In genomic region chr3:45985532-45986302, GRCh38 we compare ENCODE assay signal across 15 cellular contexts. TPM values are rescaled to one million over a fixed set of nuclear protein-coding genes. Genes with fewer than 3 reads are reported as not detected.
DNase-seq lines count a peak whose midpoint lies in the region; ATAC-seq and TF ChIP-seq lines count a peak whose summit lies in the region.
"Had no signal": no experiment of that assay in that cellular context is flagged by ENCODE, and none has a peak within 500 bp of the region (broad histone marks: within the 10 kb centered on the region; RNA-seq: fewer than 3 reads in every experiment).

No MANE protein-coding gene starts in this region.

- no peak overlapping the region for H4K91ac ChIP-seq in mesenchymal stem cell (ENCODE audit: low read length)

- TF ChIP-seq EP300 in transverse colon (IDR thresholded peaks at IDR 0.05; ENCODE audit: low read depth), result no peak

- H3K4me3 ChIP-seq in mesenchymal stem cell (ENCODE audit: insufficient read depth in 1 of 2, low read depth in 1 of 2, low read length in 2 of 2) (peak overlapping the region in 1 of 2 experiments; percentile 25), transverse colon (no peak overlapping the region)

- peak overlapping the region; percentile 75 for H3K9ac ChIP-seq in mesenchymal stem cell (ENCODE audit: low read length)

- no peak overlapping the region for H4K8ac ChIP-seq in mesenchymal stem cell (ENCODE audit: low read length)

- no peak for TF ChIP-seq POLR2A in transverse colon (IDR thresholded peaks at IDR 0.05)

- WGBS in mesenchymal stem cell, result 96% methylated on average over 13 of the region's 13 CpGs
- WGBS in transverse colon (ENCODE audit: low coverage in 1 of 2), 2 donors, result 56 to 69% methylated on average over 5 to 11 of the region's 13 CpGs

- H2BK12ac ChIP-seq in mesenchymal stem cell (ENCODE audit: low read length in 2 of 2), result peak overlapping the region in 1 of 2 experiments; percentile 51

- H2AK5ac ChIP-seq in mesenchymal stem cell (ENCODE audit: low read length, severe bottlenecking), result no peak overlapping the region

- no peak for ATAC-seq in effector memory CD8-positive, alpha-beta T cell (replicated peaks)
- ATAC-seq in omental fat pad (ENCODE audit: low FRiP score), result no peak
- ATAC-seq: stimulated activated naive CD8-positive, alpha-beta T cell treated with anti-CD3 and anti-CD28 coated beads, Interleukin-15, amount 100 ng/mL, for 72 hours had no signal

- H2AFZ ChIP-seq in mesenchymal stem cell (ENCODE audit: low read depth, low read length), result no peak overlapping the region

- no peak overlapping the region for H3K4me2 ChIP-seq in mesenchymal stem cell (ENCODE audit: low read length, poor library complexity, severe bottlenecking)

- peaks cover 25% of the 10 kb centered on the region for H3K36me3 Mint-ChIP-seq in effector memory CD8-positive, alpha-beta T cell (ENCODE audit: insufficient read depth)

- no peak overlapping the region for H3K14ac ChIP-seq in mesenchymal stem cell (ENCODE audit: low read length in 2 of 2)

- H3K4ac ChIP-seq in mesenchymal stem cell (ENCODE audit: low read depth in 1 of 2, low read length in 2 of 2), result peak overlapping the region in 1 of 2 experiments; percentile 60

- H3K27me3 Mint-ChIP-seq in effector memory CD8-positive, alpha-beta T cell, result no peaks in the 10 kb centered on the region
- H3K27me3 Mint-ChIP-seq: stimulated activated naive CD8-positive, alpha-beta T cell treated with anti-CD3 and anti-CD28 coated beads, Interleukin-15, amount 100 ng/mL, for 72 hours had no signal

- no peak overlapping the region for H3K23ac ChIP-seq in mesenchymal stem cell (ENCODE audit: low read length in 2 of 2)

- peak overlapping the region; percentile 87 to 95 for H3K27ac Mint-ChIP-seq in effector memory CD8-positive, alpha-beta T cell
- H3K27ac Mint-ChIP-seq: stimulated activated naive CD8-positive, alpha-beta T cell treated with anti-CD3 and anti-CD28 coated beads, Interleukin-15, amount 100 ng/mL, for 72 hours had no signal

- no peak overlapping the region for H3K4me3 Mint-ChIP-seq in effector memory CD8-positive, alpha-beta T cell
- H3K4me3 Mint-ChIP-seq: stimulated activated naive CD8-positive, alpha-beta T cell treated with anti-CD3 and anti-CD28 coated beads, Interleukin-15, amount 100 ng/mL, for 72 hours had no signal

- DNase-seq in DMS 273 (lab: John Stamatoyannopoulos, UW; ENCODE audit: unreplicated experiment) (peak; percentile 49), DMS 273 treated with DMSO at 0.1 percent for 48 hours (lab: John Stamatoyannopoulos, UW) (no peak), mesenchymal stem cell (no peak), transverse colon (no peak), glomerular visceral epithelial cell (ENCODE audit: extremely low spot score) (no peak), COLO829 (ENCODE audit: low spot score) (no peak), omental fat pad (ENCODE audit: low spot score) (no peak)
- no peak for DNase-seq in effector memory CD8-positive, alpha-beta T cell
- DNase-seq: 8988T; activated gamma-delta T cell treated with Interleukin-2 at 50 U/mL for 16 hours; NCI-H1105 treated with DMSO at 0.1 percent for 48 hours; OCI-M1; stimulated activated CD4-positive, alpha-beta T cell treated with anti-CD3 and anti-CD28 coated beads, Interleukin-15, amount 100 ng/mL, for 24 hours; stimulated activated naive CD8-positive, alpha-beta T cell treated with anti-CD3 and anti-CD28 coated beads, Interleukin-15, amount 100 ng/mL, for 72 hours; WERI-Rb-1 had no signal

- peaks cover 32% of the 10 kb centered on the region for H3K79me1 ChIP-seq in mesenchymal stem cell (replicated peaks; ENCODE audit: low read length, poor library complexity, severe bottlenecking)

- H3K27me3 ChIP-seq in mesenchymal stem cell (ENCODE audit: control insufficient read depth in 1 of 2, insufficient read depth in 1 of 2, low read length in 2 of 2) (no peaks in the 10 kb centered on the region), transverse colon (no peaks in the 10 kb centered on the region)

- peaks cover 63 to 74% of the 10 kb centered on the region in 2 donors for H3K4me1 Mint-ChIP-seq in effector memory CD8-positive, alpha-beta T cell (ENCODE audit: low read depth in 2 of 2)

- H3K9me3 Mint-ChIP-seq in effector memory CD8-positive, alpha-beta T cell, result no peaks in the 10 kb centered on the region
- H3K9me3 Mint-ChIP-seq: stimulated activated naive CD8-positive, alpha-beta T cell treated with anti-CD3 and anti-CD28 coated beads, Interleukin-15, amount 100 ng/mL, for 72 hours had no signal

- H2BK5ac ChIP-seq in mesenchymal stem cell (ENCODE audit: low read depth, low read length, poor library complexity, severe bottlenecking), result no peak overlapping the region

- no peak overlapping the region for H2BK15ac ChIP-seq in mesenchymal stem cell (ENCODE audit: low read depth, poor library complexity, severe bottlenecking)

- H3K4me1 ChIP-seq in mesenchymal stem cell (ENCODE audit: control insufficient read depth, insufficient read depth, low read depth, low read length) (peaks cover 11% of the 10 kb centered on the region), transverse colon (peaks cover 25 to 58% (median 44%) of the 10 kb centered on the region in 4 donors)

- H2BK120ac ChIP-seq in mesenchymal stem cell (ENCODE audit: low read depth, low read length), result no peak overlapping the region

- H3K9me3 ChIP-seq in mesenchymal stem cell (ENCODE audit: control insufficient read depth, low read length), result no peaks in the 10 kb centered on the region
- H3K9me3 ChIP-seq in transverse colon, result no peaks in the 10 kb centered on the region

- H3K27ac ChIP-seq in mesenchymal stem cell (ENCODE audit: low read length, poor library complexity, severe bottlenecking) (no peak overlapping the region), transverse colon (peak overlapping the region; percentile 82 to 86 (median 84))
- H3K27ac ChIP-seq: WERI-Rb-1 had no signal

- H3K36me3 ChIP-seq in mesenchymal stem cell (ENCODE audit: control insufficient read depth in 1 of 2, insufficient read depth in 2 of 2, low read depth in 1 of 2, low read length in 2 of 2) (peaks cover 13 to 32% of the 10 kb centered on the region in 2 experiments), transverse colon (peaks cover 0 to 17% (median 6%) of the 10 kb centered on the region in 4 donors)

- no peak for TF ChIP-seq CTCF in transverse colon (IDR thresholded peaks at IDR 0.05)
- no peak for TF ChIP-seq CTCF in omental fat pad (IDR thresholded peaks at IDR 0.05)

- intact Hi-C loops in transverse colon (cut with DNase I; ENCODE audit: low total_unique reads), result no loop called here

- in situ Hi-C loops in transverse colon (cut with MboI; ENCODE audit: low pct_ligation_motif_present in 1 of 4, low pct_unique_long_range_greater_than_20kb in 1 of 4, low sequenced_read_pairs in 3 of 4), result no loop called here

- peak overlapping the region; percentile 2 to 74 for H3K18ac ChIP-seq in mesenchymal stem cell (ENCODE audit: low read depth in 1 of 2, low read length in 2 of 2)

RNA-seq across cellular contexts. Expression of gene FYCO1, which starts 9.9 kb away (rescaled TPM):
- 20.3 TPM for polyA plus RNA-seq in mesenchymal stem cell (2013, experiment 1 of 2)
- polyA plus RNA-seq in mesenchymal stem cell (2013, experiment 2 of 2), result 19.9 TPM
- total RNA-seq in transverse colon, result 10 to 100 TPM; 34.5 to 40.0 (median 38.1) TPM
- 10 to 100 TPM; 44.7 to 51.4 (median 47.3) TPM for total RNA-seq in omental fat pad

RNA-seq across cellular contexts. Expression of gene XCR1, which starts 41.6 kb away (rescaled TPM):
- polyA plus RNA-seq in mesenchymal stem cell (2013, experiment 1 of 2), result 0.01 TPM
- polyA plus RNA-seq in mesenchymal stem cell (2013, experiment 2 of 2), result under 0.01 TPM
- total RNA-seq in transverse colon (under 1 TPM in 2 of 4 donors, not detected in 2; 0.14 to 0.32 TPM), omental fat pad (under 1 TPM in 3 of 4 donors, not detected in 1; 0.06 to 0.12 (median 0.09) TPM)

RNA-seq across cellular contexts. Expression of gene CXCR6, which starts 42.5 kb away (rescaled TPM):
- not detected for polyA plus RNA-seq in mesenchymal stem cell (2013, experiment 1 of 2)
- not detected for polyA plus RNA-seq in mesenchymal stem cell (2013, experiment 2 of 2)
- 1 to 10 TPM in 3 of 4 donors, not detected in 1; 3.3 to 9.4 (median 6.7) TPM for total RNA-seq in transverse colon
- 10 to 100 TPM in 1 of 4 donors, 1 to 10 TPM in 3; 2.5 to 14.7 (median 2.7) TPM for total RNA-seq in omental fat pad
